Comparison of ENCODE assay signal across 14 cellular contexts in genomic region chr1:184752656-184753055, GRCh38. TPM values are rescaled to one million over a fixed set of nuclear protein-coding genes. Genes with fewer than 3 reads are reported as not detected.
DNase-seq lines count a peak whose midpoint lies in the region; ATAC-seq, FAIRE-seq and TF ChIP-seq lines count a peak whose summit lies in the region.
"Had no signal": no experiment of that assay in that cellular context is flagged by ENCODE, and none has a peak within 500 bp of the region (broad histone marks: within the 10 kb centered on the region; RNA-seq: fewer than 3 reads in every experiment).

No MANE protein-coding gene starts in this region.

- H3K9me2 ChIP-seq in GM23248 (ENCODE audit: insufficient read depth): no peaks in the 10 kb centered on the region

- H3K27ac ChIP-seq in A549: no peak overlapping the region
- H3K27ac ChIP-seq in GM23248: no peak overlapping the region
- peak overlapping the region; percentile 75 for H3K27ac ChIP-seq in SK-N-MC
- H3K27ac ChIP-seq in ovary: no peak overlapping the region

- no peak for TF ChIP-seq RAD21 in A549 (conservative IDR thresholded peaks at IDR 0.05 in 1 of 2, IDR thresholded peaks at IDR 0.05 in 1 of 2)

- in situ Hi-C loops in GM23248 (cut with MboI): no loop called here

- TF ChIP-seq CTCF in A549 (IDR thresholded peaks at IDR 0.05): no peak
- TF ChIP-seq CTCF in endothelial cell (IDR thresholded peaks at IDR 0.05; ENCODE audit: unreplicated experiment): no peak
- no peak for TF ChIP-seq CTCF in ovary (IDR thresholded peaks at IDR 0.05)

- H3K9me3 Mint-ChIP-seq in endothelial cell (ENCODE audit: unreplicated experiment): no peaks in the 10 kb centered on the region
- H3K9me3 Mint-ChIP-seq: stimulated activated memory B cell treated with anti-CD40 and anti-IgM and Interleukin-4, amounts not matched to agents 10 μg/mL and 1 μg/mL and 100 μg/mL, for 72 hours had no signal

- no peak for TF ChIP-seq POLR2A in A549 (IDR thresholded peaks at IDR 0.05; ENCODE audit: low read length)
- no peak for TF ChIP-seq POLR2A in ovary (IDR thresholded peaks at IDR 0.05)

- no peak overlapping the region for H2AFZ ChIP-seq in GM23248

- peak overlapping the region; percentile 57 for H3K4me3 Mint-ChIP-seq in endothelial cell (ENCODE audit: unreplicated experiment)
- H3K4me3 Mint-ChIP-seq: stimulated activated memory B cell treated with anti-CD40 and anti-IgM and Interleukin-4, amounts not matched to agents 10 μg/mL and 1 μg/mL and 100 μg/mL, for 72 hours had no signal

- H3F3A ChIP-seq in GM23248 (ENCODE audit: insufficient read depth): peaks cover 10% of the 10 kb centered on the region

- H3K9ac ChIP-seq in GM23248 (no peak overlapping the region), SK-N-MC (ENCODE audit: insufficient read length) (peak overlapping the region; percentile 22)

- no peak for FAIRE-seq in A549 (lab: Jason Lieb, UNC)
- FAIRE-seq: endometrium, HepG2 had no signal

- H3K4me1 ChIP-seq in A549 (peaks cover 13% of the 10 kb centered on the region; the same call in 2 of the 3 replicates), GM23248 (ENCODE audit: insufficient read depth) (peaks cover 36% of the 10 kb centered on the region), ovary (ENCODE audit: insufficient read depth) (peaks cover 3% of the 10 kb centered on the region)

- H3K4me1 Mint-ChIP-seq in endothelial cell (ENCODE audit: unreplicated experiment): peaks cover 14% of the 10 kb centered on the region

- ATAC-seq in A549: no peak
- no peak for ATAC-seq in GM18498 (IDR thresholded peaks at IDR 0.05; ENCODE audit: unreplicated experiment)
- ATAC-seq: HepG2; sciatic nerve; stimulated activated memory B cell treated with anti-CD40 and anti-IgM and Interleukin-4, amounts not matched to agents 10 μg/mL and 1 μg/mL and 100 μg/mL, for 72 hours had no signal

- POLR2A ChIA-PET in A549 (lab: Yijun Ruan, JAX): no interaction called here

- TF ChIP-seq EP300 in A549 (IDR thresholded peaks at IDR 0.05): no peak
- no peak for TF ChIP-seq EP300 in ovary (IDR thresholded peaks at IDR 0.05)

- H4K20me1 ChIP-seq in GM23248 (ENCODE audit: insufficient read depth): no peaks in the 10 kb centered on the region

- DNase-seq in A549 (ENCODE audit: low read depth in 1 of 2, low spot score in 1 of 2) (no peak), GM23248 (no peak), SK-N-MC (ENCODE audit: low read depth, low spot score) (no peak), endothelial cell (ENCODE audit: low spot score) (no peak), ovary (no peak), cerebellar cortex (ENCODE audit: low spot score) (no peak), amniotic stem cell (lab: John Stamatoyannopoulos, UW) (no peak)
- DNase-seq: activated CD8-positive, alpha-beta memory T cell treated with anti-CD3 and anti-CD28 coated beads for 24 hours; NCI-H524 had no signal

- H3K9me3 ChIP-seq in A549 (no peaks in the 10 kb centered on the region), GM23248 (ENCODE audit: low read depth) (no peaks in the 10 kb centered on the region), SK-N-MC (ENCODE audit: low read depth, low read length) (no peaks in the 10 kb centered on the region), ovary (no peaks in the 10 kb centered on the region)

- H3K4me3 ChIP-seq in A549 (no peak overlapping the region), GM23248 (no peak overlapping the region; the same call in 1 of the 2 replicates), SK-N-MC (peak overlapping the region; percentile 90), ovary (no peak overlapping the region)

- no peaks in the 10 kb centered on the region for H3K27me3 Mint-ChIP-seq in endothelial cell (ENCODE audit: unreplicated experiment)

- peak overlapping the region; percentile 86 for H3K4me2 ChIP-seq in A549
- H3K4me2 ChIP-seq in GM23248 (ENCODE audit: unreplicated experiment): peak overlapping the region; percentile 92

- no peaks in the 10 kb centered on the region for H3K27me3 ChIP-seq in GM23248 (replicated peaks; ENCODE audit: insufficient read depth)
- H3K27me3 ChIP-seq in ovary: no peaks in the 10 kb centered on the region

- H3K36me3 ChIP-seq in GM23248 (ENCODE audit: low read depth) (no peaks in the 10 kb centered on the region; the same call in 1 of the 2 replicates), SK-N-MC (ENCODE audit: insufficient read depth, low read length) (no peaks in the 10 kb centered on the region), ovary (no peaks in the 10 kb centered on the region)

- intact Hi-C loops in ovary (cut with DNase I): loop anchor here in 1 of 4 donors (10.0 kb wide), 1 partner anchor 562 kb away; the partner anchor contains the start of gene IVNS1ABP

- 96% methylated on average over 2 of the region's 2 CpGs for WGBS in A549 (ENCODE audit: missing lambda C conversion rate)
- 79% methylated on average over 2 of the region's 2 CpGs for WGBS in GM23248 (ENCODE audit: low coverage in 1 of 2, low lambda C conversion rate in 2 of 2, missing lambda C conversion rate in 2 of 2), 2 experiments
- WGBS in ovary, 3 donors: 96 to 99% (median 96%) methylated on average over 2 of the region's 2 CpGs

- CTCF ChIA-PET in A549 (lab: Yijun Ruan, JAX): no interaction called here

- H3K36me3 Mint-ChIP-seq in endothelial cell (ENCODE audit: low read depth, unreplicated experiment): no peaks in the 10 kb centered on the region
- H3K36me3 Mint-ChIP-seq: stimulated activated memory B cell treated with anti-CD40 and anti-IgM and Interleukin-4, amounts not matched to agents 10 μg/mL and 1 μg/mL and 100 μg/mL, for 72 hours had no signal

- H3K79me2 ChIP-seq in GM23248 (ENCODE audit: insufficient read depth): peaks cover 65% of the 10 kb centered on the region

- no peak overlapping the region for H3K27ac Mint-ChIP-seq in endothelial cell (ENCODE audit: unreplicated experiment)

TF ChIP-seq in A549, 52 proteins besides CTCF, POLR2A, EP300 and RAD21:
- TF ChIP-seq CHD2 (IDR thresholded peaks at IDR 0.05; ENCODE audit: low read length, partially characterized antibody) (no peak), CBX8 (IDR thresholded peaks at IDR 0.05) (no peak)

RNA-seq across cellular contexts. Expression of gene EDEM3, which starts 2.0 kb away (rescaled TPM):
- polyA plus RNA-seq in A549 (2011; rRNA removed) (24.2 and 26.1 TPM in 2 replicates), A549 (2017; fragmentation: RNase III; extraction: RNeasy Plus Mini Kit Qiagen cat#74134 plus additional on column Dnase treatment) (10.5 to 11.0 TPM (median 10.6 TPM) in 3 replicates), GM23248 (2016; fragmentation: Nextera tagmentation; extraction: Ambion mirVana) (19.8 and 20.8 TPM in 2 replicates), ovary (10 to 100 TPM in 1 of 2 donors, 1 to 10 TPM in 1; 7.1 to 12.0 TPM)
- polyA plus RNA-seq in A549 (2012; cell fraction: cytosol; rRNA removed): 2.7 and 3.9 TPM in 2 replicates
- 2.1 and 2.2 TPM in 2 replicates for polyA plus RNA-seq in A549 (2012; cell fraction: nucleus; rRNA removed)
- polyA minus RNA-seq in A549 (2011; rRNA and poly(A)+ RNA removed): 34.7 and 47.2 TPM in 2 replicates
- 38.6 and 41.4 TPM in 2 replicates for total RNA-seq in GM23248 (2014; rRNA removed; shearing (Covaris generic))
- total RNA-seq in endothelial cell (ENCODE audit: unreplicated experiment) (24.2 TPM), ovary (10 to 100 TPM; 15.5 to 22.7 (median 20.9) TPM)
